Comparison of ENCODE assay signal across 1 cellular context in the genomic region with DNA sequence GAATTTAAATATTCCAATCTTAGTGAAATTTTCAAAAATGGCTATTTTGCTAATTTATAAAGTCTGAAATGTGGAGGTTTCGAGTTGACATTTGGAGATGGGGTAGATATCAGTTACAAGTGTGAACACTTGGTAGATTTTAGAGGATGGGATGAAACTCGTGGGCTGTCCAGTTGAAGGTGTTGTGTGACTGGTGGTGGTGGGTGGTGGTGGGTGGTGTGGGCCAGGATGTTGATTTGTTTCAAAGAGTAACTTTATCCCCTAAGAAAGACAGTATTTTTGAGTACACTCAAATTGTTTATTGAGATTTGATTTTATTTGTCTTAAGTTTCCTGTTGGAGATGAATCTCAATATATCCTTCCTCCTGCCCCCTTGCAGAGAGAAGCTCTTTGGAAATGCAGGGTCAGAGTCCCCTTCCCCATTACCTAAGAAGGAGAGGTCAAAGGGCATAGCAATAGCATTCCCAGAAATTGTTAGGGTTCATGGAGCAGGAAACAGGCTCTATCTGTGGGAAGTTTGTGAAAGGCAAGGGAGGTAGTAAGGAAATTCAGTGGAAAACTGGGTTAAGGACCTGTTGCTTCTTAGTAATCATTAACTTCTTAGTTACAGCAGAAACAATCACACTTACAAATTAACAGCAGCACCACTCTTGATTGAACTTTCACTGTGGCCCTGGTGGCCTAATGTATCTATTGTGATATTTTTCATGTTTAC.
TF ChIP-seq lines count a peak whose summit lies in the region.

No MANE protein-coding gene starts in this region.

TF ChIP-seq in HepG2, 621 proteins besides CTCF, POLR2A, EP300 and RAD21 (continued from another document and continues in another):
- TF ChIP-seq, protein P1, sequence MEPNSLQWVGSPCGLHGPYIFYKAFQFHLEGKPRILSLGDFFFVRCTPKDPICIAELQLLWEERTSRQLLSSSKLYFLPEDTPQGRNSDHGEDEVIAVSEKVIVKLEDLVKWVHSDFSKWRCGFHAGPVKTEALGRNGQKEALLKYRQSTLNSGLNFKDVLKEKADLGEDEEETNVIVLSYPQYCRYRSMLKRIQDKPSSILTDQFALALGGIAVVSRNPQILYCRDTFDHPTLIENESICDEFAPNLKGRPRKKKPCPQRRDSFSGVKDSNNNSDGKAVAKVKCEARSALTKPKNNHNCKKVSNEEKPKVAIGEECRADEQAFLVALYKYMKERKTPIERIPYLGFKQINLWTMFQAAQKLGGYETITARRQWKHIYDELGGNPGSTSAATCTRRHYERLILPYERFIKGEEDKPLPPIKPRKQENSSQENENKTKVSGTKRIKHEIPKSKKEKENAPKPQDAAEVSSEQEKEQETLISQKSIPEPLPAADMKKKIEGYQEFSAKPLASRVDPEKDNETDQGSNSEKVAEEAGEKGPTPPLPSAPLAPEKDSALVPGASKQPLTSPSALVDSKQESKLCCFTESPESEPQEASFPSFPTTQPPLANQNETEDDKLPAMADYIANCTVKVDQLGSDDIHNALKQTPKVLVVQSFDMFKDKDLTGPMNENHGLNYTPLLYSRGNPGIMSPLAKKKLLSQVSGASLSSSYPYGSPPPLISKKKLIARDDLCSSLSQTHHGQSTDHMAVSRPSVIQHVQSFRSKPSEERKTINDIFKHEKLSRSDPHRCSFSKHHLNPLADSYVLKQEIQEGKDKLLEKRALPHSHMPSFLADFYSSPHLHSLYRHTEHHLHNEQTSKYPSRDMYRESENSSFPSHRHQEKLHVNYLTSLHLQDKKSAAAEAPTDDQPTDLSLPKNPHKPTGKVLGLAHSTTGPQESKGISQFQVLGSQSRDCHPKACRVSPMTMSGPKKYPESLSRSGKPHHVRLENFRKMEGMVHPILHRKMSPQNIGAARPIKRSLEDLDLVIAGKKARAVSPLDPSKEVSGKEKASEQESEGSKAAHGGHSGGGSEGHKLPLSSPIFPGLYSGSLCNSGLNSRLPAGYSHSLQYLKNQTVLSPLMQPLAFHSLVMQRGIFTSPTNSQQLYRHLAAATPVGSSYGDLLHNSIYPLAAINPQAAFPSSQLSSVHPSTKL (CRISPR knock-in tag; IDR thresholded peaks at IDR 0.05): peak; percentile 93
- no peak for TF ChIP-seq ZNF709 (CRISPR knock-in tag; IDR thresholded peaks at IDR 0.05)
- no peak for TF ChIP-seq ONECUT2 (CRISPR knock-in tag; IDR thresholded peaks at IDR 0.05)
- TF ChIP-seq SIX4 (CRISPR knock-in tag; IDR thresholded peaks at IDR 0.05): 0 out of 2 replicates have a peak, but pooled peaks have one; percentile 14
- peak; percentile 42 for TF ChIP-seq MED8 (CRISPR knock-in tag; IDR thresholded peaks at IDR 0.05; ENCODE audit: insufficient replicate concordance)
- TF ChIP-seq LCORL (IDR thresholded peaks at IDR 0.05): no peak
- TF ChIP-seq LCORL (CRISPR knock-in tag; IDR thresholded peaks at IDR 0.05): peak; percentile 65; the same call in 1 of the 2 replicates
- TF ChIP-seq ZSCAN29 (CRISPR knock-in tag; conservative IDR thresholded peaks at IDR 0.05): 0 out of 2 replicates have a peak, but pooled peaks have one; percentile 33
- no peak for TF ChIP-seq EEA1 (CRISPR knock-in tag; IDR thresholded peaks at IDR 0.05; ENCODE audit: borderline replicate concordance)
- no peak for TF ChIP-seq ZNF704 (CRISPR knock-in tag; IDR thresholded peaks at IDR 0.05; ENCODE audit: borderline replicate concordance)
- TF ChIP-seq MAFF (IDR thresholded peaks at IDR 0.05; ENCODE audit: low read depth, low read length): no peak
- peak; percentile 60; the same call in 1 of the 2 replicates for TF ChIP-seq SALL1 (CRISPR knock-in tag; IDR thresholded peaks at IDR 0.05)
- no peak for TF ChIP-seq WIZ (CRISPR knock-in tag; IDR thresholded peaks at IDR 0.05)
- TF ChIP-seq MNT (IDR thresholded peaks at IDR 0.05): no peak
- TF ChIP-seq ATF4 (CRISPR knock-in tag; IDR thresholded peaks at IDR 0.05): 0 out of 4 replicates have a peak, but pooled peaks of 1 of the 2 experiments have one; percentile 15
- peak; percentile 51; the same call in 1 of the 2 replicates for TF ChIP-seq ISL2 (CRISPR knock-in tag; IDR thresholded peaks at IDR 0.05)
- TF ChIP-seq HOXD1 (CRISPR knock-in tag; IDR thresholded peaks at IDR 0.05): 0 out of 2 replicates have a peak, but pooled peaks have one; percentile 27
- no peak for TF ChIP-seq CHD2 (IDR thresholded peaks at IDR 0.05; ENCODE audit: low read depth, low read length)
- no peak for TF ChIP-seq ISX (CRISPR knock-in tag; conservative IDR thresholded peaks at IDR 0.05)
- no peak for TF ChIP-seq NFIB (CRISPR knock-in tag; IDR thresholded peaks at IDR 0.05; ENCODE audit: borderline replicate concordance)
- no peak for TF ChIP-seq HIVEP1 (CRISPR knock-in tag; IDR thresholded peaks at IDR 0.05)
- TF ChIP-seq RXRA (CRISPR knock-in tag; IDR thresholded peaks at IDR 0.05): peak; percentile 51; the same call in 1 of the 2 replicates
- TF ChIP-seq ATF2 (CRISPR knock-in tag; IDR thresholded peaks at IDR 0.05): peak; percentile 21; the same call in 1 of the 2 replicates
- TF ChIP-seq NFYC (CRISPR knock-in tag; IDR thresholded peaks at IDR 0.05): no peak
- TF ChIP-seq FOXO1 (CRISPR knock-in tag; IDR thresholded peaks at IDR 0.05): peak; percentile 68; the same call in 1 of the 2 replicates
- TF ChIP-seq SKI (IDR thresholded peaks at IDR 0.05; ENCODE audit: partially characterized antibody): no peak
- TF ChIP-seq GMEB1 (CRISPR knock-in tag; IDR thresholded peaks at IDR 0.05; ENCODE audit: borderline replicate concordance): no peak
- no peak for TF ChIP-seq HCFC1 (IDR thresholded peaks at IDR 0.05; ENCODE audit: low read depth, low read length)
- TF ChIP-seq TCF7 (IDR thresholded peaks at IDR 0.05; ENCODE audit: low read depth): no peak
- TF ChIP-seq, protein P2, sequence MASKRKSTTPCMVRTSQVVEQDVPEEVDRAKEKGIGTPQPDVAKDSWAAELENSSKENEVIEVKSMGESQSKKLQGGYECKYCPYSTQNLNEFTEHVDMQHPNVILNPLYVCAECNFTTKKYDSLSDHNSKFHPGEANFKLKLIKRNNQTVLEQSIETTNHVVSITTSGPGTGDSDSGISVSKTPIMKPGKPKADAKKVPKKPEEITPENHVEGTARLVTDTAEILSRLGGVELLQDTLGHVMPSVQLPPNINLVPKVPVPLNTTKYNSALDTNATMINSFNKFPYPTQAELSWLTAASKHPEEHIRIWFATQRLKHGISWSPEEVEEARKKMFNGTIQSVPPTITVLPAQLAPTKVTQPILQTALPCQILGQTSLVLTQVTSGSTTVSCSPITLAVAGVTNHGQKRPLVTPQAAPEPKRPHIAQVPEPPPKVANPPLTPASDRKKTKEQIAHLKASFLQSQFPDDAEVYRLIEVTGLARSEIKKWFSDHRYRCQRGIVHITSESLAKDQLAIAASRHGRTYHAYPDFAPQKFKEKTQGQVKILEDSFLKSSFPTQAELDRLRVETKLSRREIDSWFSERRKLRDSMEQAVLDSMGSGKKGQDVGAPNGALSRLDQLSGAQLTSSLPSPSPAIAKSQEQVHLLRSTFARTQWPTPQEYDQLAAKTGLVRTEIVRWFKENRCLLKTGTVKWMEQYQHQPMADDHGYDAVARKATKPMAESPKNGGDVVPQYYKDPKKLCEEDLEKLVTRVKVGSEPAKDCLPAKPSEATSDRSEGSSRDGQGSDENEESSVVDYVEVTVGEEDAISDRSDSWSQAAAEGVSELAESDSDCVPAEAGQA (IDR thresholded peaks at IDR 0.05; ENCODE audit: low read depth): no peak
- TF ChIP-seq, protein P2 (CRISPR knock-in tag; IDR thresholded peaks at IDR 0.05; ENCODE audit: borderline replicate concordance): no peak
- no peak for TF ChIP-seq ZNF766 (CRISPR knock-in tag; IDR thresholded peaks at IDR 0.05; ENCODE audit: borderline replicate concordance)
- TF ChIP-seq FOSL2 (CRISPR knock-in tag; IDR thresholded peaks at IDR 0.05): peak; percentile 20; the same call in 1 of the 2 replicates
- no peak for TF ChIP-seq FOXP1 (IDR thresholded peaks at IDR 0.05)
- peak; percentile 75 for TF ChIP-seq FOXP1 (CRISPR knock-in tag; IDR thresholded peaks at IDR 0.05)
- peak; percentile 27; the same call in 1 of the 2 replicates for TF ChIP-seq ERF (CRISPR knock-in tag; IDR thresholded peaks at IDR 0.05)
- TF ChIP-seq, protein P3, sequence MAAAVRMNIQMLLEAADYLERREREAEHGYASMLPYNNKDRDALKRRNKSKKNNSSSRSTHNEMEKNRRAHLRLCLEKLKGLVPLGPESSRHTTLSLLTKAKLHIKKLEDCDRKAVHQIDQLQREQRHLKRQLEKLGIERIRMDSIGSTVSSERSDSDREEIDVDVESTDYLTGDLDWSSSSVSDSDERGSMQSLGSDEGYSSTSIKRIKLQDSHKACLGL (CRISPR knock-in tag; IDR thresholded peaks at IDR 0.05): no peak
- TF ChIP-seq, protein P4, sequence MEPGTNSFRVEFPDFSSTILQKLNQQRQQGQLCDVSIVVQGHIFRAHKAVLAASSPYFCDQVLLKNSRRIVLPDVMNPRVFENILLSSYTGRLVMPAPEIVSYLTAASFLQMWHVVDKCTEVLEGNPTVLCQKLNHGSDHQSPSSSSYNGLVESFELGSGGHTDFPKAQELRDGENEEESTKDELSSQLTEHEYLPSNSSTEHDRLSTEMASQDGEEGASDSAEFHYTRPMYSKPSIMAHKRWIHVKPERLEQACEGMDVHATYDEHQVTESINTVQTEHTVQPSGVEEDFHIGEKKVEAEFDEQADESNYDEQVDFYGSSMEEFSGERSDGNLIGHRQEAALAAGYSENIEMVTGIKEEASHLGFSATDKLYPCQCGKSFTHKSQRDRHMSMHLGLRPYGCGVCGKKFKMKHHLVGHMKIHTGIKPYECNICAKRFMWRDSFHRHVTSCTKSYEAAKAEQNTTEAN (CRISPR knock-in tag; conservative IDR thresholded peaks at IDR 0.05): 0 out of 2 replicates have a peak, but pooled peaks have one; percentile 26
- TF ChIP-seq NR2F2 (IDR thresholded peaks at IDR 0.05; ENCODE audit: borderline replicate concordance, low read depth): peak; percentile 91
- TF ChIP-seq CENPT (CRISPR knock-in tag; IDR thresholded peaks at IDR 0.05; ENCODE audit: low read depth): no peak
- peak; percentile 55; the same call in 1 of the 2 replicates for TF ChIP-seq POGZ (CRISPR knock-in tag; IDR thresholded peaks at IDR 0.05)
